Comparison of ENCODE assay signal across 8 cellular contexts in the genomic region with DNA sequence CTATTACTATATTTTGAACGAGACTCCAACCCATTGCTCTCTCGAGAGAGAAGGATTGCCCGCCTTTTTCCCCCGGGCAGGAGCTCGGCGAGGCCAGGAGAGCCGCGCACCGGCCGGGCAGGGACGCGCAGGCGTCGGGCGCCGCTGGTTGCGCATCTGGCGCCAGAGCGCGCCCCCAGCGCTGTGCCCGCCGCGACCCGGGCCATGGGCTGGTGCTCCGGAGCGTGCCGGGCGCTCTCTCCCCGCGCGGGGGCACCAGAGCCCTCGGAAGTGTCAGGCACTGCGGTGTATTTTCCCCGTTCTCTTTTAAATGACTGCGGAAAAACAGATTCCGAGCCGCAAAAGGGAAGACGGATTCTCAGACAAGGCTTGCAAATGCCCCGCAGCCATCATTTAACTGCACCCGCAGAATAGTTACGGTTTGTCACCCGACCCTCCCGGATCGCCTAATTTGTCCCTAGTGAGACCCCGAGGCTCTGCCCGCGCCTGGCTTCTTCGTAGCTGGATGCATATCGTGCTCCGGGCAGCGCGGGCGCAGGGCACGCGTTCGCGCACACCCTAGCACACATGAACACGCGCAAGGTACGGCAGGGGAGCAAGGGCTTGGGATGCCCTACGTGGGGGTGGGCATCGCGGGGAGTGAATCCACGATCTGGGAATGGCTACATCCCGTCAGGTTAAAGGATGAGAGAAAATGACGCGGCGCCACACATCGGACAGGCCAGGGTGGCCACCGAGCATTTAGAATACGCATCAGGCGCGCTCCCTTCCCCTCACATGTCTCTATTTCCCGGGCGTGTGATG. TPM values are rescaled to one million over a fixed set of nuclear protein-coding genes. Genes with fewer than 3 reads are reported as not detected.
DNase-seq lines count a peak whose midpoint lies in the region; ATAC-seq, FAIRE-seq and TF ChIP-seq lines count a peak whose summit lies in the region.

No MANE protein-coding gene starts in this region.

- peak overlapping the region; percentile 3 to 54 for H3K4me3 ChIP-seq in gastroesophageal sphincter
- peak overlapping the region; percentile 90 for H3K4me3 ChIP-seq in neuron (ENCODE audit: low read length)
- peak overlapping the region; percentile 27 for H3K4me3 ChIP-seq in urinary bladder (ENCODE audit: low read depth, low read length)

- no peak for TF ChIP-seq EP300 in gastroesophageal sphincter (IDR thresholded peaks at IDR 0.05)

- TF ChIP-seq CTCF in 22Rv1 (IDR thresholded peaks at IDR 0.05) (peak; percentile 85), gastroesophageal sphincter (IDR thresholded peaks at IDR 0.05) (peak in 3 of 4 experiments; percentile 26 to 67 (median 56))

- H3K27ac ChIP-seq in 22Rv1 (no peak overlapping the region), gastroesophageal sphincter (peak overlapping the region in 1 of 4 donors; percentile 44), urinary bladder (ENCODE audit: low read depth) (no peak overlapping the region)

- H3K36me3 ChIP-seq in gastroesophageal sphincter (no peaks in the 10 kb centered on the region), neuron (ENCODE audit: insufficient read depth, low read length) (no peaks in the 10 kb centered on the region), urinary bladder (ENCODE audit: insufficient read depth) (no peaks in the 10 kb centered on the region)

- H3K27me3 ChIP-seq in gastroesophageal sphincter (peaks cover 58% of the 10 kb centered on the region), neuron (ENCODE audit: insufficient read depth, low read length) (no peaks in the 10 kb centered on the region)

- H3K27me3 Mint-ChIP-seq in activated T-helper 2 cell treated with anti-CD3 and anti-CD28 coated beads, Interferon-gamma antibody, Interleukin-2, Interleukin-4, amounts not matched to agents 10 μg/mL and 5 μg/mL and 100 μg/mL, durations not matched to agents 14 hours and 24 hours and 36 hours (ENCODE audit: low read depth), result peaks cover 64% of the 10 kb centered on the region

- H3K4me1 ChIP-seq in gastroesophageal sphincter (peaks cover 0 to 35% (median 21%) of the 10 kb centered on the region in 3 donors), neuron (ENCODE audit: insufficient read depth, low read length) (peaks cover 27% of the 10 kb centered on the region), urinary bladder (ENCODE audit: insufficient read depth) (peaks cover 1% of the 10 kb centered on the region)

- peak overlapping the region; percentile 93 for H2AFZ ChIP-seq in neuron (ENCODE audit: low read depth, low read length)

- H3K9me3 Mint-ChIP-seq in activated T-helper 2 cell treated with anti-CD3 and anti-CD28 coated beads, Interferon-gamma antibody, Interleukin-2, Interleukin-4, amounts not matched to agents 10 μg/mL and 5 μg/mL and 100 μg/mL, durations not matched to agents 14 hours and 24 hours and 36 hours, result no peaks in the 10 kb centered on the region

- H3K4me3 Mint-ChIP-seq in activated T-helper 2 cell treated with anti-CD3 and anti-CD28 coated beads, Interferon-gamma antibody, Interleukin-2, Interleukin-4, amounts not matched to agents 10 μg/mL and 5 μg/mL and 100 μg/mL, durations not matched to agents 14 hours and 24 hours and 36 hours (ENCODE audit: low read depth), result peak overlapping the region; percentile 33

- no peak overlapping the region for H3K27ac Mint-ChIP-seq in activated T-helper 2 cell treated with anti-CD3 and anti-CD28 coated beads, Interferon-gamma antibody, Interleukin-2, Interleukin-4, amounts not matched to agents 10 μg/mL and 5 μg/mL and 100 μg/mL, durations not matched to agents 14 hours and 24 hours and 36 hours

- DNase-seq in GM12891 (ENCODE audit: insufficient read length, low spot score), result peak; percentile 48
- DNase-seq in NCI-H2171 (lab: John Stamatoyannopoulos, UW), result peak; percentile 57
- no peak for DNase-seq in activated T-helper 2 cell treated with anti-CD3 and anti-CD28 coated beads, Interferon-gamma antibody, Interleukin-2, Interleukin-4, amounts not matched to agents 10 μg/mL and 5 μg/mL and 100 μg/mL, durations not matched to agents 14 hours and 24 hours and 36 hours (ENCODE audit: low spot score)

- TF ChIP-seq POLR2A in GM12891 (IDR thresholded peaks at IDR 0.05; ENCODE audit: low read depth, low read length) (no peak), gastroesophageal sphincter (IDR thresholded peaks at IDR 0.05) (no peak)

- H3K36me3 Mint-ChIP-seq in activated T-helper 2 cell treated with anti-CD3 and anti-CD28 coated beads, Interferon-gamma antibody, Interleukin-2, Interleukin-4, amounts not matched to agents 10 μg/mL and 5 μg/mL and 100 μg/mL, durations not matched to agents 14 hours and 24 hours and 36 hours (ENCODE audit: low read depth), result no peaks in the 10 kb centered on the region

- intact Hi-C loops in activated T-helper 2 cell treated with anti-CD3 and anti-CD28 coated beads, Interferon-gamma antibody, Interleukin-2, Interleukin-4, amounts not matched to agents 10 μg/mL and 5 μg/mL and 100 μg/mL, durations not matched to agents 14 hours and 24 hours and 36 hours (cut with micrococcal nuclease), result no loop called here

- peaks cover 0 to 12% (median 0%) of the 10 kb centered on the region in 3 donors for H3K9me3 ChIP-seq in gastroesophageal sphincter
- H3K9me3 ChIP-seq in neuron (ENCODE audit: low read length), result peaks cover 4% of the 10 kb centered on the region

- 0% methylated on average over 7 to 13 of the region's 76 CpGs for WGBS in gastroesophageal sphincter (ENCODE audit: low coverage in 1 of 2), 2 donors
- WGBS in urinary bladder, result under 1% methylated on average over 76 of the region's 76 CpGs

- peak; percentile 52 for ATAC-seq in HG02885 (IDR thresholded peaks at IDR 0.05; ENCODE audit: poor library complexity, unreplicated experiment)
- peak; percentile 69 for ATAC-seq in gastroesophageal sphincter

- peaks cover 6% of the 10 kb centered on the region for H3K4me1 Mint-ChIP-seq in activated T-helper 2 cell treated with anti-CD3 and anti-CD28 coated beads, Interferon-gamma antibody, Interleukin-2, Interleukin-4, amounts not matched to agents 10 μg/mL and 5 μg/mL and 100 μg/mL, durations not matched to agents 14 hours and 24 hours and 36 hours (ENCODE audit: low read depth)

- FAIRE-seq in GM12891 (lab: Jason Lieb, UNC), result peak; percentile 69

TF ChIP-seq in GM12891, 5 proteins besides CTCF, POLR2A, EP300 and RAD21:
- TF ChIP-seq SPI1 (IDR thresholded peaks at IDR 0.05; ENCODE audit: low read depth, low read length) (0 out of 2 replicates have a peak, but pooled peaks have one; percentile 18), TAF1 (IDR thresholded peaks at IDR 0.05; ENCODE audit: low read depth, low read length) (no peak), POLR2AphosphoS5 (IDR thresholded peaks at IDR 0.05; ENCODE audit: low read depth, low read length) (no peak), POU2F2 (IDR thresholded peaks at IDR 0.05; ENCODE audit: low read depth, low read length) (no peak), PAX5 (IDR thresholded peaks at IDR 0.05; ENCODE audit: insufficient read depth, low read length, severe bottlenecking) (no peak)

RNA-seq across cellular contexts. Expression of gene NTRK2, which starts 1.1 kb away (rescaled TPM):
- 0.67 TPM for polyA plus RNA-seq in GM12891 (2012; ENCODE audit: low read depth, missing spikeins)
- 1.6 TPM in 2 replicates for total RNA-seq in activated T-helper 2 cell treated with anti-CD3 and anti-CD28 coated beads, Interferon-gamma antibody, Interleukin-2, Interleukin-4, amounts not matched to agents 10 μg/mL and 5 μg/mL and 100 μg/mL, durations not matched to agents 14 hours and 24 hours and 36 hours
- total RNA-seq in gastroesophageal sphincter (1 to 10 TPM; 2.6 to 8.5 (median 6.0) TPM), urinary bladder (56.7 TPM)
- 7.7 TPM for polyA plus RNA-seq in urinary bladder

Comparison
In these comparisons a context has a peak if more than half of its experiments do, and no peak if none do; other contexts are left out.
1. H3K4me3 ChIP-seq: peak in every context shown above with its lines; median percentile 90 in neuron; 28 in gastroesophageal sphincter; 27 in urinary bladder.